In genomic region chr16:25106567-25107465, GRCh38 we compare ENCODE assay signal across 8 cellular contexts. TPM values are rescaled to one million over a fixed set of nuclear protein-coding genes. Genes with fewer than 3 reads are reported as not detected.
DNase-seq lines count a peak whose midpoint lies in the region; ATAC-seq, FAIRE-seq and TF ChIP-seq lines count a peak whose summit lies in the region.

No MANE protein-coding gene starts in this region.

- FAIRE-seq in kidney (lab: Jason Lieb, UNC): no peak

- no peaks in the 10 kb centered on the region for H3K9me3 ChIP-seq in kidney (ENCODE audit: control insufficient read depth in 1 of 2, low read length in 2 of 2)

- no peak for TF ChIP-seq CTCF in kidney (IDR thresholded peaks at IDR 0.05; ENCODE audit: borderline replicate concordance, extremely low read depth, insufficient read depth)

- H3K4me3 ChIP-seq in kidney (ENCODE audit: low read length in 2 of 2): peak overlapping the region; percentile 81 to 85

- intact Hi-C loops in kidney (cut with DNase I): no loop called here

- peaks cover 4 to 11% of the 10 kb centered on the region in 2 donors for H3K4me1 ChIP-seq in kidney (ENCODE audit: control insufficient read depth in 1 of 2, insufficient read depth in 1 of 2, low read depth in 1 of 2, low read length in 2 of 2)

- H3K9ac ChIP-seq in kidney (ENCODE audit: low read length in 2 of 2): peak overlapping the region; percentile 78 to 80

- TF ChIP-seq POLR2A in GM18505 (IDR thresholded peaks at IDR 0.05; ENCODE audit: borderline replicate concordance, extremely low read depth, insufficient read depth, insufficient read length): peak; percentile 90

- H3K27ac ChIP-seq in kidney (ENCODE audit: low read depth in 2 of 2, low read length in 2 of 2): peak overlapping the region; percentile 68 to 79

- peak; percentile 48 for ATAC-seq in GM18505 (IDR thresholded peaks at IDR 0.05; ENCODE audit: unreplicated experiment)
- peak; percentile 37 for ATAC-seq in HG03097 (IDR thresholded peaks at IDR 0.05; ENCODE audit: low FRiP score, unreplicated experiment)
- ATAC-seq in activated CD4-positive, CD25-positive, alpha-beta regulatory T cell treated with anti-CD3 and anti-CD28 coated beads, Interleukin-2, amount 50 U/mL, for 24 hours: peak; percentile 37 to 39
- ATAC-seq in GM18858 (IDR thresholded peaks at IDR 0.05; ENCODE audit: unreplicated experiment): no peak

- DNase-seq in NCI-H226: peak; percentile 89
- peak; percentile 98 for DNase-seq in cerebellum (ENCODE audit: low spot score)
- DNase-seq in kidney: peak; percentile 98
- DNase-seq in stimulated activated CD4-positive, alpha-beta T cell treated with anti-CD3 and anti-CD28 coated beads, Interleukin-12 subunit alpha, Interleukin-12 subunit beta, amount 100 ng/mL, for 4 hours: peak; percentile 69

- no peaks in the 10 kb centered on the region for H3K36me3 ChIP-seq in kidney (ENCODE audit: control insufficient read depth in 1 of 2, insufficient read depth in 2 of 2, low read length in 2 of 2)

RNA-seq across cellular contexts. Expression of gene LCMT1, which starts 4.7 kb away (rescaled TPM):
- total RNA-seq in cerebellum (29.6 TPM), kidney (44.8 TPM)
- 52.9 TPM for polyA plus RNA-seq in kidney (ENCODE audit: insufficient read depth, low read depth, low replicate concordance)
